In genomic region chr1:109192433-109192832, GRCh38 we compare ENCODE assay signal across 16 cellular contexts. TPM values are rescaled to one million over a fixed set of nuclear protein-coding genes. Genes with fewer than 3 reads are reported as not detected.
A peak's percentile ranks its signal among the peaks of the same experiment; 100 is the strongest.
DNase-seq lines count a peak whose midpoint lies in the region; ATAC-seq, FAIRE-seq and TF ChIP-seq lines count a peak whose summit lies in the region.
"Had no signal": no experiment of that assay in that cellular context is flagged by ENCODE, and none has a peak within 500 bp of the region (broad histone marks: within the 10 kb centered on the region; RNA-seq: fewer than 3 reads in every experiment).

No MANE protein-coding gene starts in this region.

- TF ChIP-seq CTCF in VCaP (conservative IDR thresholded peaks at IDR 0.05), result no peak
- no peak for TF ChIP-seq CTCF in endothelial cell of umbilical vein (IDR thresholded peaks at IDR 0.05; ENCODE audit: extremely low read depth in 1 of 2, insufficient read depth in 1 of 2, low read depth in 1 of 2, low read length in 2 of 2)
- no peak for TF ChIP-seq CTCF in mesothelial cell of epicardium (IDR thresholded peaks at IDR 0.05; ENCODE audit: unreplicated experiment)
- TF ChIP-seq CTCF in lower lobe of right lung (IDR thresholded peaks at IDR 0.05), result no peak

- peaks cover 18% of the 10 kb centered on the region for H3K4me1 ChIP-seq in endothelial cell of umbilical vein (ENCODE audit: control insufficient read depth, extremely low read depth, insufficient read depth, low read length)
- H3K4me1 ChIP-seq in lower lobe of right lung, result peaks cover 32% of the 10 kb centered on the region

- no peak overlapping the region for H3K4me3 Mint-ChIP-seq in mesothelial cell of epicardium
- H3K4me3 Mint-ChIP-seq: CD8-positive, alpha-beta memory T cell; GM23338 had no signal

- intact Hi-C loops in endothelial cell of umbilical vein (cut with micrococcal nuclease) (no loop called here), lower lobe of right lung (cut with DNase I) (no loop called here)

- no peaks in the 10 kb centered on the region for H3K9me1 ChIP-seq in endothelial cell of umbilical vein (replicated peaks; ENCODE audit: control insufficient read depth, extremely low read depth, insufficient read depth, low read length)

- no peak overlapping the region for H3K9ac ChIP-seq in endothelial cell of umbilical vein (replicated peaks; ENCODE audit: extremely low read depth, insufficient read depth, low read length)

- no peak for TF ChIP-seq POLR2A in endothelial cell of umbilical vein (IDR thresholded peaks at IDR 0.05; ENCODE audit: low read depth, low read length)
- no peak for TF ChIP-seq POLR2A in H54 (IDR thresholded peaks at IDR 0.05; ENCODE audit: low read depth, low read length)

- POLR2A ChIA-PET in endothelial cell of umbilical vein (lab: Charles Lee), result no interaction called here

- peak overlapping the region; percentile 30 for H2AFZ ChIP-seq in endothelial cell of umbilical vein (ENCODE audit: low read depth, low read length)
- H2AFZ ChIP-seq: GM23338 had no signal

- no TSS peak for BruUV-seq in endothelial cell of umbilical vein (replicated peaks; lab: Mats Ljungman, UMichigan)

- peak; percentile 65 for DNase-seq in endothelial cell of umbilical vein (ENCODE audit: low read depth, low spot score)
- DNase-seq in mesothelial cell of epicardium (ENCODE audit: low spot score in 2 of 2, unreplicated experiment in 2 of 2), result no peak
- no peak for DNase-seq in OCI-M1 (lab: John Stamatoyannopoulos, UW)
- no peak for DNase-seq in NCI-H2227 (lab: John Stamatoyannopoulos, UW; ENCODE audit: unreplicated experiment)
- no peak for DNase-seq in H54 (ENCODE audit: insufficient read length, low spot score)
- no peak for DNase-seq in lower lobe of right lung
- DNase-seq: Caco-2; CD8-positive, alpha-beta memory T cell; DND-41; GDM1 had no signal

- ATAC-seq in lower lobe of right lung, result no peak
- ATAC-seq: GM23338, HepG2 had no signal

- no peaks in the 10 kb centered on the region for H3K79me2 ChIP-seq in endothelial cell of umbilical vein (ENCODE audit: control insufficient read depth, insufficient read depth, low read length)

- H3K36me3 ChIP-seq in endothelial cell of umbilical vein (ENCODE audit: control insufficient read depth in 2 of 2, extremely low read depth in 1 of 2, insufficient read depth in 2 of 2, low read length in 2 of 2) (no peaks in the 10 kb centered on the region), lower lobe of right lung (no peaks in the 10 kb centered on the region)
- H3K36me3 ChIP-seq: HAP-1 had no signal

- peaks cover 10% of the 10 kb centered on the region for H3K4me1 Mint-ChIP-seq in mesothelial cell of epicardium
- H3K4me1 Mint-ChIP-seq: CD8-positive, alpha-beta memory T cell had no signal

- H3K27ac ChIP-seq in VCaP, result peak overlapping the region; percentile 58
- peak overlapping the region; percentile 44 for H3K27ac ChIP-seq in endothelial cell of umbilical vein (ENCODE audit: insufficient read depth, low read depth, low read length)
- H3K27ac ChIP-seq in lower lobe of right lung, result no peak overlapping the region

- H3K9me3 Mint-ChIP-seq in mesothelial cell of epicardium, result no peaks in the 10 kb centered on the region
- H3K9me3 Mint-ChIP-seq: CD8-positive, alpha-beta memory T cell; GM23338 had no signal

- H3K27me3 ChIP-seq in endothelial cell of umbilical vein (ENCODE audit: control insufficient read depth in 2 of 2, insufficient read depth in 2 of 2, low read length in 2 of 2) (no peaks in the 10 kb centered on the region), lower lobe of right lung (ENCODE audit: low read depth) (no peaks in the 10 kb centered on the region)

- H3K27me3 Mint-ChIP-seq in mesothelial cell of epicardium (ENCODE audit: low read depth), result no peaks in the 10 kb centered on the region
- H3K27me3 Mint-ChIP-seq: CD8-positive, alpha-beta memory T cell had no signal

- no peak overlapping the region for H3K4me3 ChIP-seq in endothelial cell of umbilical vein (replicated peaks in 1 of 3; ENCODE audit: insufficient read depth in 1 of 3, low read depth in 1 of 3, low read length in 3 of 3)
- H3K4me3 ChIP-seq in lower lobe of right lung, result no peak overlapping the region
- H3K4me3 ChIP-seq: GM23338, HAP-1 had no signal

- peak overlapping the region; percentile 7 for H3K27ac Mint-ChIP-seq in mesothelial cell of epicardium
- H3K27ac Mint-ChIP-seq: CD8-positive, alpha-beta memory T cell; GM23338 had no signal

- H4K20me1 ChIP-seq in endothelial cell of umbilical vein (replicated peaks; ENCODE audit: control insufficient read depth, extremely low read depth, insufficient read depth, low read length), result no peaks in the 10 kb centered on the region

- dilution Hi-C loops in endothelial cell of umbilical vein (cut with MboI; ENCODE audit: extremely low pct_ligation_motif_present, low sequenced_read_pairs), result no loop called here

- peak overlapping the region; percentile 19 for H3K4me2 ChIP-seq in endothelial cell of umbilical vein (ENCODE audit: insufficient read depth, low read length)
- H3K4me2 ChIP-seq: GM23338 had no signal

- FAIRE-seq in endothelial cell of umbilical vein (lab: Jason Lieb, UNC) (peak; percentile 76), H54 (lab: Jason Lieb, UNC) (no peak)
- FAIRE-seq: GM12892, HepG2, HTR-8/SVneo had no signal

- CTCF ChIA-PET in endothelial cell of umbilical vein (lab: Charles Lee), result interaction anchor here (1.0 kb wide), 2 partner anchors 13 to 20 kb away, joined by 3 to 4 read pairs; no protein-coding TSS in a partner anchor

- no peaks in the 10 kb centered on the region for H3K9me3 ChIP-seq in endothelial cell of umbilical vein (replicated peaks; ENCODE audit: control insufficient read depth, insufficient read depth, low read length)
- H3K9me3 ChIP-seq in lower lobe of right lung, result no peaks in the 10 kb centered on the region
- H3K9me3 ChIP-seq: Caco-2, HAP-1 had no signal

- no peaks in the 10 kb centered on the region for H3K36me3 Mint-ChIP-seq in mesothelial cell of epicardium

TF ChIP-seq in endothelial cell of umbilical vein, 7 proteins besides CTCF, POLR2A, EP300 and RAD21:
- TF ChIP-seq MAX (IDR thresholded peaks at IDR 0.05; ENCODE audit: insufficient read depth, insufficient read length) (no peak), POLR2AphosphoS5 (IDR thresholded peaks at IDR 0.05; ENCODE audit: insufficient read depth, low read depth, low read length) (no peak), JUN (IDR thresholded peaks at IDR 0.05; ENCODE audit: borderline replicate concordance, insufficient read depth, insufficient read length, low read depth) (no peak), FOS (IDR thresholded peaks at IDR 0.05; ENCODE audit: borderline replicate concordance, insufficient read depth, low read length) (no peak)

RNA-seq across cellular contexts. Expression of gene SARS1, which starts 21.3 kb away (rescaled TPM):
- 176 and 178 TPM in 2 replicates for total RNA-seq in endothelial cell of umbilical vein
- polyA plus RNA-seq in endothelial cell of umbilical vein, result 87.8 and 110 TPM in 2 replicates
- polyA plus RNA-seq in endothelial cell of umbilical vein (2011; cell fraction: cytosol; rRNA removed), result 146 and 163 TPM in 2 replicates
- polyA plus RNA-seq in endothelial cell of umbilical vein (2011; cell fraction: nucleus; rRNA removed), result 208 and 220 TPM in 2 replicates
- polyA plus RNA-seq in endothelial cell of umbilical vein (2012), result 140 and 165 TPM in 2 replicates
- 108 and 116 TPM in 2 replicates for polyA minus RNA-seq in endothelial cell of umbilical vein
- 72.6 TPM for polyA minus RNA-seq in endothelial cell of umbilical vein (2011; cell fraction: cytosol; rRNA and poly(A)+ RNA removed)
- polyA minus RNA-seq in endothelial cell of umbilical vein (2011; cell fraction: nucleus; rRNA and poly(A)+ RNA removed), result 49.5 and 68.2 TPM in 2 replicates
- total RNA-seq in mesothelial cell of epicardium, result 99.0 to 104 TPM (median 99.4 TPM) in 3 replicates
- 188 TPM for total RNA-seq in lower lobe of right lung

RNA-seq across cellular contexts. Expression of gene CELSR2, which starts 56.9 kb away (rescaled TPM):
- total RNA-seq in endothelial cell of umbilical vein (1.4 and 2.2 TPM in 2 replicates), mesothelial cell of epicardium (24.9 to 27.1 TPM (median 25.0 TPM) in 3 replicates), lower lobe of right lung (7.2 TPM)
- polyA plus RNA-seq in endothelial cell of umbilical vein, result 0.76 and 0.90 TPM in 2 replicates
- 0.52 and 0.78 TPM in 2 replicates for polyA plus RNA-seq in endothelial cell of umbilical vein (2011; cell fraction: cytosol; rRNA removed)
- 1.5 and 1.9 TPM in 2 replicates for polyA plus RNA-seq in endothelial cell of umbilical vein (2011; cell fraction: nucleus; rRNA removed)
- 0.83 and 0.86 TPM in 2 replicates for polyA plus RNA-seq in endothelial cell of umbilical vein (2012)
- polyA minus RNA-seq in endothelial cell of umbilical vein, result 2.1 and 2.8 TPM in 2 replicates
- polyA minus RNA-seq in endothelial cell of umbilical vein (2011; cell fraction: cytosol; rRNA and poly(A)+ RNA removed), result 11.6 TPM
- 1.4 TPM in 2 replicates for polyA minus RNA-seq in endothelial cell of umbilical vein (2011; cell fraction: nucleus; rRNA and poly(A)+ RNA removed)
